In the genomic region with DNA sequence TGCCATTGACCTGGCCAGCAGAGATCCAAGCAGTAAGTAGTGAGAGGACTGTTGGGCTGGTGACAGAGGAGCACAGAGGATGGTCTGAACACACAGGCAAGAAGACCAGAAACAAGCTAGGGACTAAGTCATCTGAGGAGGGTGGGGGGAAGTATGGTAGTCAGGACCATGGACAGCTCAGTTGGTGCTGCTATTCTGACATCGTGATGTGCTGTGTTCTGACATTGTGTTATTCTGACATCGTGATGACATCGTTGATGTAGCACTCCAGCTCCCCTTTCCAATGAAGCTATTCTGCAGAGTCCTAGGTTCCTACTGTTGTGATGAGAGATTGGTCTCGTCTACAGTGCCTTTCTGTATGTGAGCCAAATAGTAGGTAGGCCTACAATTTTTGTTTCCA, we compare ENCODE assay signal across 8 cellular contexts. TPM values are rescaled to one million over a fixed set of nuclear protein-coding genes. Genes with fewer than 3 reads are reported as not detected.
DNase-seq lines count a peak whose midpoint lies in the region; ATAC-seq and TF ChIP-seq lines count a peak whose summit lies in the region.

No MANE protein-coding gene starts in this region.

- no peak overlapping the region for H3K18ac ChIP-seq in trophoblast cell (ENCODE audit: low read length)

- ATAC-seq in GM19324 (IDR thresholded peaks at IDR 0.05; ENCODE audit: low FRiP score, unreplicated experiment) (no peak), GM18858 (IDR thresholded peaks at IDR 0.05; ENCODE audit: unreplicated experiment) (no peak)

- H3K4me1 ChIP-seq in trophoblast cell (ENCODE audit: control insufficient read depth in 1 of 2, insufficient read depth in 2 of 2, low read length in 2 of 2): no peaks in the 10 kb centered on the region

- no peaks in the 10 kb centered on the region for H3K36me3 ChIP-seq in trophoblast cell (ENCODE audit: control insufficient read depth in 1 of 2, insufficient read depth in 2 of 2, low read length in 2 of 2)

- no peak overlapping the region for H2AFZ ChIP-seq in trophoblast cell (ENCODE audit: insufficient read depth, low read length, poor library complexity)

- DNase-seq in ELF-1 (ENCODE audit: low read depth, low spot score) (peak; percentile 85), KG1 (lab: John Stamatoyannopoulos, UW) (peak; percentile 2), erythroblast (lab: John Stamatoyannopoulos, UW) (peak; percentile 76 to 77), trophoblast cell (peak; percentile 64 to 83), DMS153 treated with DMSO at 0.1 percent for 48 hours (lab: John Stamatoyannopoulos, UW; ENCODE audit: unreplicated experiment) (no peak)
- DNase-seq in activated CD4-positive, alpha-beta T cell treated with anti-CD3 and anti-CD28 coated beads, Interleukin-2, amount 50 U/mL, for 1 hour: peak; percentile 42

- no peak overlapping the region for H3K27ac ChIP-seq in trophoblast cell (ENCODE audit: low read depth, low read length)

- H2AK5ac ChIP-seq in trophoblast cell (ENCODE audit: low read length): no peak overlapping the region

- no peak overlapping the region for H2BK5ac ChIP-seq in trophoblast cell (ENCODE audit: low read depth, low read length, poor library complexity)

- no peak for TF ChIP-seq POLR2A in erythroblast (IDR thresholded peaks at IDR 0.05; ENCODE audit: low read length)

- no peak overlapping the region for H4K91ac ChIP-seq in trophoblast cell (ENCODE audit: low read depth, low read length)

- H3K4ac ChIP-seq in trophoblast cell (ENCODE audit: low read depth, low read length): no peak overlapping the region

- H4K12ac ChIP-seq in trophoblast cell (ENCODE audit: low read depth, low read length): no peak overlapping the region

- no peak overlapping the region for H3K4me3 ChIP-seq in trophoblast cell (ENCODE audit: low read depth, low read length)

- no peak overlapping the region for H4K8ac ChIP-seq in trophoblast cell (ENCODE audit: low read depth, low read length)

- no peak overlapping the region for H3K23ac ChIP-seq in trophoblast cell (ENCODE audit: low read length)

- no peak overlapping the region for H3K9ac ChIP-seq in trophoblast cell (ENCODE audit: low read length)

- no peaks in the 10 kb centered on the region for H3K27me3 ChIP-seq in trophoblast cell (ENCODE audit: insufficient read depth, low read length)

- H3K9me3 ChIP-seq in trophoblast cell (ENCODE audit: insufficient read depth, low read depth, low read length): no peaks in the 10 kb centered on the region

- no peak overlapping the region for H3K14ac ChIP-seq in trophoblast cell (ENCODE audit: low read length)

- no peaks in the 10 kb centered on the region for H3K79me1 ChIP-seq in trophoblast cell (ENCODE audit: low read length)

- no peak overlapping the region for H2BK120ac ChIP-seq in trophoblast cell (ENCODE audit: insufficient read depth, low read length, poor library complexity)

- no peak overlapping the region for H3K4me2 ChIP-seq in trophoblast cell (ENCODE audit: low read length)

- no CpG with 5 or more reads among the region's 4 CpGs for WGBS in trophoblast cell (ENCODE audit: extremely low coverage, insufficient coverage, insufficient read length)

- H3K79me2 ChIP-seq in trophoblast cell (ENCODE audit: control insufficient read depth, insufficient read depth, low read length, poor library complexity): no peaks in the 10 kb centered on the region

- H2BK12ac ChIP-seq in trophoblast cell (ENCODE audit: low read length): no peak overlapping the region

RNA-seq across cellular contexts. Expression of gene CFAP206, which starts 28.7 kb away (rescaled TPM):
- polyA plus RNA-seq in trophoblast cell (2013): 0.67 and 0.74 TPM in 2 replicates

RNA-seq across cellular contexts. Expression of gene SLC35A1, which starts 36.3 kb away (rescaled TPM):
- 11.7 and 12.6 TPM in 2 replicates for polyA plus RNA-seq in trophoblast cell (2013)
